10 cellular contexts compared by ENCODE assay signal in the genomic region with DNA sequence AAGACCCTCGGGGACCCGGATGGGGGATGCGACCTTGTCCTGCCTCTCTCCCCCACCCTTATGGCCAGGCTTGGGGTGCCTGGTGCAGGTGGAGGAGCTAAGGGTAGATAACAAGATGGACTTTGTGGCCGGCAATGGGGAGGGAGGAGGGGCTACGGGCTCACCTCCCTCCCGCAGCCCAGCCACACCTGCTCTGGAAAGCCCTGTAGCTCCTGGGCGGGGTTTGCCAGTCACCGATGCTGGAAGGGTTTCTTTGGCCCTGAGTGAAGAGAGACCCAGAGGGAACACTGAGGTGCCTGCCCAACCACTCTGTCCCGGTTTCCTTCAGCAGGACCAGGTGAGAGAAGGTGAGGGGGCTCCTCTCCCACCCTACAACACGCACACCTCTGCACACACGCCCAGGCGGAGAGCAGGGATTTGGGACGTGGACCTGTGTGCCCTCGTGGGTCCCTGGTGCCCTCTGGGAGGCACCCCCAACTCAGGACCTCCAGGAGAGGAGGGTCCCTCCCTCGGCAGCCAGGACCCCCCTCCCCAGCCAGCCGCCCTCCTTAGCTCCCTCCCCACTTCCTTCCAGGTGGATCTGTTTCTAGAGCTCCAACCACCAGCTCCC. TPM values are rescaled to one million over a fixed set of nuclear protein-coding genes. Genes with fewer than 3 reads are reported as not detected.
DNase-seq lines count a peak whose midpoint lies in the region; ATAC-seq, FAIRE-seq and TF ChIP-seq lines count a peak whose summit lies in the region.
"Had no signal": no experiment of that assay in that cellular context is flagged by ENCODE, and none has a peak within 500 bp of the region (broad histone marks: within the 10 kb centered on the region; RNA-seq: fewer than 3 reads in every experiment).

A gene (plus strand): TSS at position 229 of the 610 bp plus-strand sequence. CDS start 6,986 bp downstream, outside the sequence.

- H3K4me3 Mint-ChIP-seq in H9: peak within 1 kb of the TSS; percentile 87 to 97

- H3K56ac ChIP-seq in H9 (ENCODE audit: insufficient read length, low read depth, low read length): no peak within 1 kb of the TSS

- peaks cover 4 to 10% (median 4%) of the 10 kb centered on the region in 3 experiments; a peak in 5 of 7 replicates for H3K36me3 Mint-ChIP-seq in H9 (ENCODE audit: insufficient read depth in 1 of 3, low read depth in 3 of 3)

- no peak within 1 kb of the TSS for H2BK12ac ChIP-seq in H9 (ENCODE audit: insufficient read length, low read depth, low read length)

- no peaks in the 10 kb centered on the region for H3K9me2 ChIP-seq in PC-9 (ENCODE audit: insufficient read depth)

- H2AFZ ChIP-seq in H9 (ENCODE audit: low read length) (no peak within 1 kb of the TSS), PC-9 (peak within 1 kb of the TSS; percentile 63; the same call in 1 of the 2 replicates)

- H2BK15ac ChIP-seq in H9 (ENCODE audit: low read depth, low read length): no peak within 1 kb of the TSS; the same call in 1 of the 2 replicates

- peaks cover 9 to 12% of the 10 kb centered on the region in 2 experiments for H3K4me1 Mint-ChIP-seq in H9

- FAIRE-seq in D721Med (lab: Jason Lieb, UNC): no peak

- TSS peak; percentile 59 for BruUV-seq in PC-9 (replicated peaks; lab: Mats Ljungman, UMichigan)

- no peak within 1 kb of the TSS for H3K4ac ChIP-seq in H9 (ENCODE audit: low read depth, low read length)

- H4K5ac ChIP-seq in H9 (ENCODE audit: insufficient read length, low read depth, low read length): no peak within 1 kb of the TSS

- DNase-seq in H9 (peak; percentile 85), PC-9 (peak in 1 of 2 experiments; percentile 65), heart right ventricle (no peak), sciatic nerve (ENCODE audit: low spot score) (no peak), HCEC 1CT (no peak), D721Med (ENCODE audit: insufficient read length, low spot score) (no peak)
- DNase-seq: NCI-H446 treated with DMSO at 0.1 percent for 48 hours had no signal

- H3K23ac ChIP-seq in H9 (ENCODE audit: insufficient read length, low read depth, low read length): no peak within 1 kb of the TSS

- H4K20me1 ChIP-seq in H9 (ENCODE audit: control insufficient read depth, insufficient read depth, insufficient read length): no peaks in the 10 kb centered on the region
- H4K20me1 ChIP-seq in PC-9 (ENCODE audit: insufficient read depth): no peaks in the 10 kb centered on the region

- H3K36me3 ChIP-seq in PC-9 (ENCODE audit: low read depth): no peaks in the 10 kb centered on the region
- no peaks in the 10 kb centered on the region for H3K36me3 ChIP-seq in heart right ventricle

- H3K23me2 ChIP-seq in H9 (ENCODE audit: insufficient read length, low read depth, low read length, poor library complexity, severe bottlenecking): peaks cover 14% of the 10 kb centered on the region

- intact Hi-C loops in PC-9 (cut with micrococcal nuclease; ENCODE audit: unreplicated experiment): loop anchor here (2.0 kb wide), 1 partner anchor 19 kb away; no protein-coding TSS in a partner anchor
- intact Hi-C loops in heart right ventricle (cut with DNase I): no loop called here
- intact Hi-C loops in sciatic nerve (cut with DNase I): no loop called here

- H3K79me2 ChIP-seq in H9 (ENCODE audit: insufficient read depth, low read length) (no peaks in the 10 kb centered on the region), PC-9 (ENCODE audit: low read depth) (no peaks in the 10 kb centered on the region)

- H3K27me3 ChIP-seq in H9 (ENCODE audit: insufficient read depth, low read length) (no peaks in the 10 kb centered on the region), PC-9 (ENCODE audit: insufficient read depth, low read depth) (no peaks in the 10 kb centered on the region), heart right ventricle (peaks cover 0 to 39% (median 15%) of the 10 kb centered on the region in 7 donors)

- no peak within 1 kb of the TSS for H4K91ac ChIP-seq in H9 (ENCODE audit: insufficient read length, low read depth, low read length)

- H3T11ph ChIP-seq in H9 (ENCODE audit: low read length): no peak within 1 kb of the TSS

- no peak within 1 kb of the TSS for H4K8ac ChIP-seq in H9 (replicated peaks; ENCODE audit: insufficient read length, low read depth, low read length)

- POLR2A ChIA-PET in PC-9 (lab: Charles Lee; ENCODE audit: unreplicated experiment): interaction anchor here (0.6 to 0.8 kb wide), 6 partner anchors 9 to 425 kb away, joined by 5 to 11 read pairs (median 7); no protein-coding TSS in a partner anchor

- H2BK5ac ChIP-seq in H9 (ENCODE audit: insufficient read length, low read length): no peak within 1 kb of the TSS

- H3K79me1 ChIP-seq in H9 (ENCODE audit: insufficient read depth, low read depth, low read length, poor library complexity, severe bottlenecking): no peaks in the 10 kb centered on the region

- peak within 1 kb of the TSS; percentile 90 to 96 (median 94) for H3K27ac Mint-ChIP-seq in H9

- H3K9me3 Mint-ChIP-seq in H9: peaks cover 0 to 4% of the 10 kb centered on the region in 2 experiments; a peak in 2 of 5 replicates

- H3K9me3 ChIP-seq in H9 (ENCODE audit: control insufficient read depth, low read depth, low read length): no peaks in the 10 kb centered on the region
- no peaks in the 10 kb centered on the region for H3K9me3 ChIP-seq in PC-9 (ENCODE audit: insufficient read depth, low read depth)
- no peaks in the 10 kb centered on the region for H3K9me3 ChIP-seq in heart right ventricle

- H3K18ac ChIP-seq in H9 (ENCODE audit: insufficient read length, low read depth, low read length): peak within 1 kb of the TSS; percentile 53

- TF ChIP-seq CTCF in H9 (conservative IDR thresholded peaks at IDR 0.05) (no peak), PC-9 (conservative IDR thresholded peaks at IDR 0.05) (no peak), heart right ventricle (IDR thresholded peaks at IDR 0.05) (no peak), D721Med (IDR thresholded peaks at IDR 0.05; ENCODE audit: insufficient read depth, missing control alignments) (no peak)

- peak within 1 kb of the TSS; percentile 44; the same call in 1 of the 2 replicates for H3K14ac ChIP-seq in H9 (ENCODE audit: insufficient read depth, low read length)

- H2BK120ac ChIP-seq in H9 (ENCODE audit: low read depth, low read length, poor library complexity, severe bottlenecking): no peak within 1 kb of the TSS

- CTCF ChIA-PET in PC-9 (lab: Charles Lee): interaction anchor here (0.6 to 1.2 kb wide), 3 partner anchors 20 to 43 kb away, joined by 3 to 4 read pairs (median 3); no protein-coding TSS in a partner anchor

- H3F3A ChIP-seq in PC-9 (ENCODE audit: insufficient read depth, low read depth): peaks cover 24% of the 10 kb centered on the region

- no CpG with 5 or more reads among the region's 16 CpGs for WGBS in H9 (ENCODE audit: extremely low coverage, insufficient read length, low lambda C conversion rate)
- WGBS in heart right ventricle, 2 donors: 31 to 42% methylated on average over 16 of the region's 16 CpGs

- H3K4me2 ChIP-seq in H9 (ENCODE audit: insufficient read depth, insufficient read length, low read length): peak within 1 kb of the TSS; percentile 71
- H3K4me2 ChIP-seq in PC-9: peak within 1 kb of the TSS; percentile 83

- H3K4me3 ChIP-seq in PC-9 (peak within 1 kb of the TSS; percentile 47), heart right ventricle (peak within 1 kb of the TSS in 7 of 10 donors; percentile 6 to 41 (median 35))

- peaks cover 3% of the 10 kb centered on the region for H3K27me3 Mint-ChIP-seq in H9 (ENCODE audit: low read depth)

- H3K27ac ChIP-seq in H9 (ENCODE audit: insufficient read length, low read depth, low read length) (no peak within 1 kb of the TSS), PC-9 (peak within 1 kb of the TSS; percentile 56), heart right ventricle (peak within 1 kb of the TSS in 3 of 10 donors; percentile 22 to 29 (median 25))

- H3K4me1 ChIP-seq in H9 (ENCODE audit: insufficient read depth, low read length): peaks cover 2% of the 10 kb centered on the region; the same call in 1 of the 2 replicates
- H3K4me1 ChIP-seq in PC-9 (replicated peaks; ENCODE audit: insufficient read depth): peaks cover 24% of the 10 kb centered on the region
- H3K4me1 ChIP-seq in heart right ventricle: peaks cover 0 to 18% (median 8%) of the 10 kb centered on the region in 9 donors

- H2AK5ac ChIP-seq in H9 (ENCODE audit: insufficient read length, low read length): no peak within 1 kb of the TSS

- H3K9ac ChIP-seq in H9 (ENCODE audit: extremely low read depth, insufficient read length, low read length): peak within 1 kb of the TSS; percentile 42

- H2BK20ac ChIP-seq in H9 (ENCODE audit: low read depth, low read length, poor library complexity, severe bottlenecking): no peak within 1 kb of the TSS

- ATAC-seq in heart right ventricle (peak in 4 of 8 donors; percentile 8 to 39 (median 10)), sciatic nerve (peak; percentile 36), HG02938 (IDR thresholded peaks at IDR 0.05; ENCODE audit: unreplicated experiment) (no peak)
- ATAC-seq in activated CD4-positive, CD25-positive, alpha-beta regulatory T cell treated with anti-CD3 and anti-CD28 coated beads, Interleukin-2, amount 50 U/mL, for 24 hours: no peak

RNA-seq across cellular contexts. Expression of the gene that starts here (rescaled TPM):
- total RNA-seq in H9 (2021) (11.4 and 13.2 TPM in 2 replicates), PC-9 (2021) (8.7 and 9.6 TPM in 2 replicates), heart right ventricle (not detected), sciatic nerve (not detected)
- under 1 TPM in 1 of 2 donors, not detected in 1; 0.07 TPM for polyA plus RNA-seq in heart right ventricle
- total RNA-seq: dermis microvascular lymphatic vessel endothelial cell had no signal

Comparison
In these comparisons a context has a peak if more than half of its experiments do, and no peak if none do; other contexts are left out.
1. Peak in ATAC-seq in sciatic nerve; RNA of the gene not detected or under 1 TPM.